ENCODE assay signal across 8 cellular contexts in the genomic region with DNA sequence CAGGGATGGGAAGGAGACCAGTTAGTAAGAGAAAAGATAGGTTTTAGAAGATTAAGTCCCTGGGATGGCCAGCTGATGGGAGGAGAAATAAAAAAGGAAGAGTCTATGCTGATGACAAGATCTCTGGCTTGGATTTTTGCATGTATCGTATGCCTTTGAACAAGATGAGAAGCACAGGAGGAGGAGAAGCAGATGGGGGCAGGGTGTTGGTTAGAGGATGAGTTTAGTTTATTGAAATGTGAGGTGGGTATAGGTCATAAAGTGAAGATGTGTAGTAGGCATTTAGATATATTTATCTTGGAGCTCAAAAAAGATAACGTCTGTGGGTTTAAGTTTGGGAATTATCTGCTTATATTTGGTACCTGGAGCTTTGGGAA. TPM values are rescaled to one million over a fixed set of nuclear protein-coding genes. Genes with fewer than 3 reads are reported as not detected.
DNase-seq lines count a peak whose midpoint lies in the region; ATAC-seq and TF ChIP-seq lines count a peak whose summit lies in the region.

No MANE protein-coding gene starts in this region.

- WGBS in sigmoid colon, 2 donors, result 28 to 42% methylated on average over 2 of the region's 2 CpGs

- H3K9me3 ChIP-seq in OCI-LY3 (ENCODE audit: insufficient read depth, low read length), result no peaks in the 10 kb centered on the region
- no peaks in the 10 kb centered on the region for H3K9me3 ChIP-seq in sigmoid colon

- TF ChIP-seq EP300 in sigmoid colon (IDR thresholded peaks at IDR 0.05), result no peak

- peak overlapping the region; percentile 86 for H3K9ac ChIP-seq in OCI-LY3 (ENCODE audit: low read length)

- ATAC-seq in HG03280 (IDR thresholded peaks at IDR 0.05; ENCODE audit: unreplicated experiment) (no peak), GM19463 (IDR thresholded peaks at IDR 0.05; ENCODE audit: unreplicated experiment) (no peak), GM18873 (IDR thresholded peaks at IDR 0.05; ENCODE audit: low FRiP score, unreplicated experiment) (no peak)

- H4K20me1 ChIP-seq in OCI-LY3 (ENCODE audit: insufficient read depth, low read length), result no peaks in the 10 kb centered on the region

- H3K36me3 ChIP-seq in OCI-LY3 (replicated peaks; ENCODE audit: low read depth, low read length) (peaks cover 7% of the 10 kb centered on the region), sigmoid colon (peaks cover 0 to 6% (median 0%) of the 10 kb centered on the region in 4 donors)

- peak overlapping the region; percentile 68 for H3K4me2 ChIP-seq in OCI-LY3 (ENCODE audit: low read length)

- peak overlapping the region; percentile 86 for H3K4me3 ChIP-seq in GM12864 (ENCODE audit: low read depth, low read length)
- H3K4me3 ChIP-seq in OCI-LY3 (ENCODE audit: low read length), result peak overlapping the region; percentile 87
- peak overlapping the region; percentile 99 for H3K4me3 ChIP-seq in fibroblast of mammary gland (ENCODE audit: control insufficient read depth, low read depth, low read length)
- H3K4me3 ChIP-seq in sigmoid colon, result peak overlapping the region; percentile 76 to 84 (median 78)

- intact Hi-C loops in sigmoid colon (cut with DNase I), result no loop called here

- H3K4me1 ChIP-seq in OCI-LY3 (ENCODE audit: low read length), result peaks cover 10% of the 10 kb centered on the region
- H3K4me1 ChIP-seq in sigmoid colon, result peaks cover 0 to 13% (median 10%) of the 10 kb centered on the region in 4 donors

- TF ChIP-seq CTCF in GM12864 (IDR thresholded peaks at IDR 0.05; ENCODE audit: low read depth, low read length, missing control alignments), result no peak
- TF ChIP-seq CTCF in OCI-LY3 (IDR thresholded peaks at IDR 0.05; ENCODE audit: low read depth, low read length), result no peak
- no peak for TF ChIP-seq CTCF in fibroblast of mammary gland (conservative IDR thresholded peaks at IDR 0.05; ENCODE audit: control insufficient read depth, insufficient read depth, low read depth, low read length)
- TF ChIP-seq CTCF in sigmoid colon (IDR thresholded peaks at IDR 0.05), result no peak

- H3K27ac ChIP-seq in OCI-LY3 (ENCODE audit: low read length) (peak overlapping the region; percentile 76), sigmoid colon (peak overlapping the region; percentile 88 to 95 (median 92))

- TF ChIP-seq POLR2A in sigmoid colon (IDR thresholded peaks at IDR 0.05), result no peak

- peaks cover 46% of the 10 kb centered on the region for H3K79me2 ChIP-seq in OCI-LY3 (ENCODE audit: low read length)

- H3K27me3 ChIP-seq in OCI-LY3 (ENCODE audit: low read depth, low read length) (no peaks in the 10 kb centered on the region), sigmoid colon (no peaks in the 10 kb centered on the region)

- no peak for DNase-seq in GM12864 (ENCODE audit: low read depth)
- DNase-seq in fibroblast of mammary gland (ENCODE audit: low read depth), result peak; percentile 17
- no peak for DNase-seq in sigmoid colon
- DNase-seq in H4 (ENCODE audit: low spot score), result no peak

- H2AFZ ChIP-seq in OCI-LY3 (ENCODE audit: low read depth, low read length), result peak overlapping the region; percentile 63

RNA-seq across cellular contexts. Expression of a gene that starts 1.4 kb away (rescaled TPM):
- total RNA-seq in sigmoid colon, result 10 to 100 TPM; 24.0 to 31.0 (median 30.8) TPM
- 10 to 100 TPM; 19.3 to 31.0 (median 24.6) TPM for polyA plus RNA-seq in sigmoid colon
- 48.2 and 49.1 TPM in 2 replicates for total RNA-seq in H4 (2014; rRNA removed; shearing (Covaris generic))

RNA-seq across cellular contexts. Expression of a gene that starts 43.4 kb away (rescaled TPM):
- 10 to 100 TPM in 3 of 4 donors, 1 to 10 TPM in 1; 8.9 to 23.0 (median 14.1) TPM for total RNA-seq in sigmoid colon
- 1 to 10 TPM in 1 of 3 donors, under 1 TPM in 2; 0.60 to 2.7 (median 0.92) TPM for polyA plus RNA-seq in sigmoid colon
- 5.8 and 7.0 TPM in 2 replicates for total RNA-seq in H4 (2014; rRNA removed; shearing (Covaris generic))

RNA-seq across cellular contexts. Expression of a gene that starts 45.7 kb away (rescaled TPM):
- 10 to 100 TPM; 36.7 to 43.2 (median 39.2) TPM for total RNA-seq in sigmoid colon
- 10 to 100 TPM in 1 of 3 donors, 1 to 10 TPM in 2; 2.5 to 14.8 (median 3.0) TPM for polyA plus RNA-seq in sigmoid colon
- total RNA-seq in H4 (2014; rRNA removed; shearing (Covaris generic)), result 20.5 and 30.1 TPM in 2 replicates
